1 cellular context compared by ENCODE assay signal in genomic region chr10:122703483-122704448, GRCh38.
TF ChIP-seq lines count a peak whose summit lies in the region.

No MANE protein-coding gene starts in this region.

TF ChIP-seq in HepG2, 621 proteins besides CTCF, POLR2A, EP300 and RAD21 (continued from another document):
- no peak for TF ChIP-seq JARID2 (CRISPR knock-in tag; IDR thresholded peaks at IDR 0.05; ENCODE audit: insufficient replicate concordance)
- no peak for TF ChIP-seq ZIK1 (CRISPR knock-in tag; IDR thresholded peaks at IDR 0.05; ENCODE audit: borderline replicate concordance, low read depth)
- TF ChIP-seq TAF15 (IDR thresholded peaks at IDR 0.05; ENCODE audit: low read depth, low read length, poor library complexity, severe bottlenecking): no peak
- no peak for TF ChIP-seq ZNF678 (CRISPR knock-in tag; IDR thresholded peaks at IDR 0.05)
- TF ChIP-seq ISL2 (CRISPR knock-in tag; IDR thresholded peaks at IDR 0.05): no peak
- no peak for TF ChIP-seq ZFP36 (IDR thresholded peaks at IDR 0.05; ENCODE audit: borderline replicate concordance, low read depth, low read length, partially characterized antibody)
- no peak for TF ChIP-seq ZNF331 (CRISPR knock-in tag; IDR thresholded peaks at IDR 0.05)
- no peak for TF ChIP-seq ZFP82 (CRISPR knock-in tag; IDR thresholded peaks at IDR 0.05; ENCODE audit: borderline replicate concordance)
- no peak for TF ChIP-seq NFIB (CRISPR knock-in tag; IDR thresholded peaks at IDR 0.05; ENCODE audit: borderline replicate concordance)
- TF ChIP-seq KLF9 (CRISPR knock-in tag; IDR thresholded peaks at IDR 0.05; ENCODE audit: low read depth): no peak
- TF ChIP-seq CEBPB (IDR thresholded peaks at IDR 0.05; ENCODE audit: borderline replicate concordance, low read depth, low read length): no peak
- 0 out of 2 replicates have a peak, but pooled peaks have one; percentile 19 for TF ChIP-seq FOXK2 (IDR thresholded peaks at IDR 0.05)
- TF ChIP-seq, protein P1, sequence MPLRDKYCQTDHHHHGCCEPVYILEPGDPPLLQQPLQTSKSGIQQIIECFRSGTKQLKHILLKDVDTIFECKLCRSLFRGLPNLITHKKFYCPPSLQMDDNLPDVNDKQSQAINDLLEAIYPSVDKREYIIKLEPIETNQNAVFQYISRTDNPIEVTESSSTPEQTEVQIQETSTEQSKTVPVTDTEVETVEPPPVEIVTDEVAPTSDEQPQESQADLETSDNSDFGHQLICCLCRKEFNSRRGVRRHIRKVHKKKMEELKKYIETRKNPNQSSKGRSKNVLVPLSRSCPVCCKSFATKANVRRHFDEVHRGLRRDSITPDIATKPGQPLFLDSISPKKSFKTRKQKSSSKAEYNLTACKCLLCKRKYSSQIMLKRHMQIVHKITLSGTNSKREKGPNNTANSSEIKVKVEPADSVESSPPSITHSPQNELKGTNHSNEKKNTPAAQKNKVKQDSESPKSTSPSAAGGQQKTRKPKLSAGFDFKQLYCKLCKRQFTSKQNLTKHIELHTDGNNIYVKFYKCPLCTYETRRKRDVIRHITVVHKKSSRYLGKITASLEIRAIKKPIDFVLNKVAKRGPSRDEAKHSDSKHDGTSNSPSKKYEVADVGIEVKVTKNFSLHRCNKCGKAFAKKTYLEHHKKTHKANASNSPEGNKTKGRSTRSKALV (CRISPR knock-in tag; IDR thresholded peaks at IDR 0.05): no peak
- no peak for TF ChIP-seq TMF1 (CRISPR knock-in tag; IDR thresholded peaks at IDR 0.05; ENCODE audit: low read depth)
- TF ChIP-seq HDAC6 (IDR thresholded peaks at IDR 0.05; ENCODE audit: low read depth, low read length): no peak
- no peak for TF ChIP-seq PRMT3 (CRISPR knock-in tag; IDR thresholded peaks at IDR 0.05; ENCODE audit: borderline replicate concordance, low read depth)
- TF ChIP-seq RFXANK (CRISPR knock-in tag; IDR thresholded peaks at IDR 0.05): no peak
- TF ChIP-seq, protein P2, sequence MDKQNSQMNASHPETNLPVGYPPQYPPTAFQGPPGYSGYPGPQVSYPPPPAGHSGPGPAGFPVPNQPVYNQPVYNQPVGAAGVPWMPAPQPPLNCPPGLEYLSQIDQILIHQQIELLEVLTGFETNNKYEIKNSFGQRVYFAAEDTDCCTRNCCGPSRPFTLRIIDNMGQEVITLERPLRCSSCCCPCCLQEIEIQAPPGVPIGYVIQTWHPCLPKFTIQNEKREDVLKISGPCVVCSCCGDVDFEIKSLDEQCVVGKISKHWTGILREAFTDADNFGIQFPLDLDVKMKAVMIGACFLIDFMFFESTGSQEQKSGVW (CRISPR knock-in tag; IDR thresholded peaks at IDR 0.05; ENCODE audit: borderline replicate concordance): no peak
- no peak for TF ChIP-seq BRD4 (CRISPR knock-in tag; IDR thresholded peaks at IDR 0.05)
- no peak for TF ChIP-seq ZKSCAN5 (CRISPR knock-in tag; IDR thresholded peaks at IDR 0.05)
- TF ChIP-seq, protein P3, sequence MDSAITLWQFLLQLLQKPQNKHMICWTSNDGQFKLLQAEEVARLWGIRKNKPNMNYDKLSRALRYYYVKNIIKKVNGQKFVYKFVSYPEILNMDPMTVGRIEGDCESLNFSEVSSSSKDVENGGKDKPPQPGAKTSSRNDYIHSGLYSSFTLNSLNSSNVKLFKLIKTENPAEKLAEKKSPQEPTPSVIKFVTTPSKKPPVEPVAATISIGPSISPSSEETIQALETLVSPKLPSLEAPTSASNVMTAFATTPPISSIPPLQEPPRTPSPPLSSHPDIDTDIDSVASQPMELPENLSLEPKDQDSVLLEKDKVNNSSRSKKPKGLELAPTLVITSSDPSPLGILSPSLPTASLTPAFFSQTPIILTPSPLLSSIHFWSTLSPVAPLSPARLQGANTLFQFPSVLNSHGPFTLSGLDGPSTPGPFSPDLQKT (CRISPR knock-in tag; IDR thresholded peaks at IDR 0.05; ENCODE audit: borderline replicate concordance): no peak
- TF ChIP-seq TARDBP (CRISPR knock-in tag; IDR thresholded peaks at IDR 0.05): 0 out of 2 replicates have a peak, but pooled peaks have one; percentile 30
- no peak for TF ChIP-seq ZKSCAN8 (CRISPR knock-in tag; IDR thresholded peaks at IDR 0.05; ENCODE audit: borderline replicate concordance)
- TF ChIP-seq, protein P4, sequence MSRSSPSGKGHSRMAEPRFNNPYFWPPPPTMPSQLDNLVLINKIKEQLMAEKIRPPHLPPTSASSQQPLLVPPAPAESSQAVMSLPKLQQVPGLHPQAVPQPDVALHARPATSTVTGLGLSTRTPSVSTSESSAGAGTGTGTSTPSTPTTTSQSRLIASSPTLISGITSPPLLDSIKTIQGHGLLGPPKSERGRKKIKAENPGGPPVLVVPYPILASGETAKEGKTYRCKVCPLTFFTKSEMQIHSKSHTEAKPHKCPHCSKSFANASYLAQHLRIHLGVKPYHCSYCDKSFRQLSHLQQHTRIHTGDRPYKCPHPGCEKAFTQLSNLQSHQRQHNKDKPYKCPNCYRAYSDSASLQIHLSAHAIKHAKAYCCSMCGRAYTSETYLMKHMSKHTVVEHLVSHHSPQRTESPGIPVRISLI (CRISPR knock-in tag; IDR thresholded peaks at IDR 0.05; ENCODE audit: borderline replicate concordance): no peak
- no peak for TF ChIP-seq ZNF687 (CRISPR knock-in tag; IDR thresholded peaks at IDR 0.05)
- TF ChIP-seq KDM2A (CRISPR knock-in tag; IDR thresholded peaks at IDR 0.05; ENCODE audit: borderline replicate concordance, low read depth): 0 out of 2 replicates have a peak, but pooled peaks have one; percentile 28
- TF ChIP-seq ZNF343 (CRISPR knock-in tag; IDR thresholded peaks at IDR 0.05): no peak
- no peak for TF ChIP-seq ZNF619 (CRISPR knock-in tag; IDR thresholded peaks at IDR 0.05)
- no peak for TF ChIP-seq ATM (IDR thresholded peaks at IDR 0.05; ENCODE audit: borderline replicate concordance)
- no peak for TF ChIP-seq SAP130 (CRISPR knock-in tag; IDR thresholded peaks at IDR 0.05; ENCODE audit: low read depth)
- no peak for TF ChIP-seq MAFK (conservative IDR thresholded peaks at IDR 0.05 in 1 of 2, IDR thresholded peaks at IDR 0.05 in 1 of 2; ENCODE audit: low read length in 2 of 2)
- TF ChIP-seq DBP (CRISPR knock-in tag; IDR thresholded peaks at IDR 0.05; ENCODE audit: not compliant biosample characterization): no peak
- no peak for TF ChIP-seq ZFP1 (CRISPR knock-in tag; IDR thresholded peaks at IDR 0.05)
- TF ChIP-seq ZNF766 (CRISPR knock-in tag; IDR thresholded peaks at IDR 0.05; ENCODE audit: borderline replicate concordance): no peak
- no peak for TF ChIP-seq PHB2 (IDR thresholded peaks at IDR 0.05; ENCODE audit: partially characterized antibody)
- no peak for TF ChIP-seq THAP7 (CRISPR knock-in tag; IDR thresholded peaks at IDR 0.05)
- TF ChIP-seq SMC3 (IDR thresholded peaks at IDR 0.05; ENCODE audit: low read length): peak; percentile 74
- no peak for TF ChIP-seq ZNF224 (CRISPR knock-in tag; IDR thresholded peaks at IDR 0.05)
- no peak for TF ChIP-seq ZC3H13 (CRISPR knock-in tag; IDR thresholded peaks at IDR 0.05)
- no peak for TF ChIP-seq ERF (CRISPR knock-in tag; IDR thresholded peaks at IDR 0.05)
- peak; percentile 72 for TF ChIP-seq XRCC5 (optimal IDR thresholded peaks at IDR 0.05; ENCODE audit: low read length)
- TF ChIP-seq, protein P5, sequence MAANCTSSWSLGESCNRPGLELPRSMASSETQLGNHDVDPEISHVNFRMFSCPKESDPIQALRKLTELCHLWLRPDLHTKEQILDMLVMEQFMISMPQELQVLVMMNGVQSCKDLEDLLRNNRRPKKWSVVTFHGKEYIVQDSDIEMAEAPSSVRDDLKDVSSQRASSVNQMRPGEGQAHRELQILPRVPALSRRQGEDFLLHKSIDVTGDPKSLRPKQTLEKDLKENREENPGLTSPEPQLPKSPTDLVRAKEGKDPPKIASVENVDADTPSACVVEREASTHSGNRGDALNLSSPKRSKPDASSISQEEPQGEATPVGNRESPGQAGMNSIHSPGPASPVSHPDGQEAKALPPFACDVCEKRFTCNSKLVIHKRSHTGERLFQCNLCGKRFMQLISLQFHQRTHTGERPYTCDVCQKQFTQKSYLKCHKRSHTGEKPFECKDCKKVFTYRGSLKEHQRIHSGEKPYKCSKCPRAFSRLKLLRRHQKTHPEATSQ (CRISPR knock-in tag; IDR thresholded peaks at IDR 0.05; ENCODE audit: borderline replicate concordance): no peak
TF ChIP-seq in HepG2: peak in this region for 9.
